13 cellular contexts compared by ENCODE assay signal in the genomic region with DNA sequence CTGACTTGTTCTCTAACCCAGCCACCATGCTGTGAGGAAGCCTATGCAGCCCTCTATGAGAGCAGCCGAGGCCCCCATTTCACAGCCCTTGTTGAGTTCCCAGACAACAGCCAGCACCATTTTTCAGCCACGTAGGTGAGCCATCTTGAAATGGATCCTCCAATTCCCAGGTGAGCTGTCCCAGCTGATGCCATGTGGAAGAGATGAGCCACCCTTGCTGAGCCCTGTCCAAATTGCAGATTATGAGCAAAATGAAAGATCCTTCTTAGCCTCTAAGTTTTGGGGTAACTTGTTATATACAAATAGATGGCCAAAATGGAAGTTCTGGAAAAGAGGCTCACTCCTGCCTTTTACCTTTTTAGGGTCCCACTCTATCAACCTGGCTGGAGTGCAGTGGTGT.
A peak's percentile ranks its signal among the peaks of the same experiment; 100 is the strongest.
DNase-seq lines count a peak whose midpoint lies in the region; ATAC-seq and TF ChIP-seq lines count a peak whose summit lies in the region.
"Had no signal": no experiment of that assay in that cellular context is flagged by ENCODE, and none has a peak within 500 bp of the region (broad histone marks: within the 10 kb centered on the region; RNA-seq: fewer than 3 reads in every experiment).

No MANE protein-coding gene starts in this region.

- H3K4me1 ChIP-seq in BLaER1 (peaks cover 60% of the 10 kb centered on the region), HEK293 (ENCODE audit: control insufficient read depth, insufficient read depth, low read length) (no peaks in the 10 kb centered on the region; the same call in 1 of the 2 replicates)
- H3K4me1 ChIP-seq: HAP-1 had no signal

- TF ChIP-seq CTCF in HEK293 (tag by site-specific recombination; IDR thresholded peaks at IDR 0.05) (no peak), nephron (IDR thresholded peaks at IDR 0.05; ENCODE audit: unreplicated experiment in 3 of 3) (no peak)

- 0 out of 2 replicates have a peak, but pooled peaks cover 5% of the 10 kb centered on the region for H3K36me3 ChIP-seq in BLaER1
- no peaks in the 10 kb centered on the region for H3K36me3 ChIP-seq in HEK293 (ENCODE audit: control insufficient read depth in 2 of 2, insufficient read depth in 1 of 2, low read length in 2 of 2)
- H3K36me3 ChIP-seq: HAP-1 had no signal

- H3K9me3 ChIP-seq in BLaER1 (peaks cover 17% of the 10 kb centered on the region), HEK293 (ENCODE audit: control insufficient read depth, insufficient read depth, low read depth, low read length) (no peaks in the 10 kb centered on the region; the same call in 1 of the 2 replicates)
- H3K9me3 ChIP-seq: HAP-1 had no signal

- peaks cover 29% of the 10 kb centered on the region for H3K4me1 Mint-ChIP-seq in nephron
- H3K4me1 Mint-ChIP-seq: CD4-positive, alpha-beta memory T cell had no signal

- CTCF ChIA-PET in HEK293 (lab: Yijun Ruan, JAX), result interaction anchor here (1.2 kb wide), 1 partner anchor 85 kb away, joined by 10 read pairs; no protein-coding TSS in a partner anchor

- POLR2A ChIA-PET in HEK293 (lab: Yijun Ruan, JAX), result no interaction called here

- H3K36me3 Mint-ChIP-seq in nephron (ENCODE audit: low read depth), result no peaks in the 10 kb centered on the region

- no peaks in the 10 kb centered on the region for H4K20me1 ChIP-seq in BLaER1

- no peak overlapping the region for H3K4me3 Mint-ChIP-seq in nephron
- H3K4me3 Mint-ChIP-seq: CD14-positive monocyte; CD4-positive, alpha-beta memory T cell had no signal

- H3K9ac ChIP-seq in BLaER1, result no peak overlapping the region

- H3K4me2 ChIP-seq in BLaER1, result peak overlapping the region; percentile 89; the same call in 1 of the 2 replicates

- no peak for DNase-seq in NCI-H345 (lab: John Stamatoyannopoulos, UW)
- DNase-seq in NCI-H2081 (lab: John Stamatoyannopoulos, UW), result no peak
- DNase-seq: AML-193; CD4-positive, alpha-beta memory T cell; DMS153; DMS79; GDM1 had no signal

- H3K4me3 ChIP-seq in BLaER1, result no peak overlapping the region; the same call in 1 of the 2 replicates
- no peak overlapping the region for H3K4me3 ChIP-seq in HEK293 (ENCODE audit: low read depth, low read length)
- H3K4me3 ChIP-seq: HAP-1 had no signal

- no peaks in the 10 kb centered on the region for H3K27me3 ChIP-seq in BLaER1

- peaks cover 16% of the 10 kb centered on the region for H3K9me3 Mint-ChIP-seq in nephron

- no peak overlapping the region for H3K27ac ChIP-seq in BLaER1
- H3K27ac ChIP-seq in HEK293 (ENCODE audit: extremely low read depth, low read depth, low read length), result no peak overlapping the region

- no peak for ATAC-seq in GM21367 (IDR thresholded peaks at IDR 0.05; ENCODE audit: unreplicated experiment)

- peaks cover 7% of the 10 kb centered on the region for H3K27me3 Mint-ChIP-seq in nephron (ENCODE audit: low read depth)

- H3K27ac Mint-ChIP-seq in nephron, result peak overlapping the region; percentile 93 to 98 (median 98)
- H3K27ac Mint-ChIP-seq: CD14-positive monocyte; CD4-positive, alpha-beta memory T cell had no signal

TF ChIP-seq in HEK293, 187 proteins besides CTCF, POLR2A, EP300 and RAD21:
- no peak for TF ChIP-seq ZNF394 (tag by site-specific recombination; IDR thresholded peaks at IDR 0.05; ENCODE audit: borderline replicate concordance)
- TF ChIP-seq, protein P1, sequence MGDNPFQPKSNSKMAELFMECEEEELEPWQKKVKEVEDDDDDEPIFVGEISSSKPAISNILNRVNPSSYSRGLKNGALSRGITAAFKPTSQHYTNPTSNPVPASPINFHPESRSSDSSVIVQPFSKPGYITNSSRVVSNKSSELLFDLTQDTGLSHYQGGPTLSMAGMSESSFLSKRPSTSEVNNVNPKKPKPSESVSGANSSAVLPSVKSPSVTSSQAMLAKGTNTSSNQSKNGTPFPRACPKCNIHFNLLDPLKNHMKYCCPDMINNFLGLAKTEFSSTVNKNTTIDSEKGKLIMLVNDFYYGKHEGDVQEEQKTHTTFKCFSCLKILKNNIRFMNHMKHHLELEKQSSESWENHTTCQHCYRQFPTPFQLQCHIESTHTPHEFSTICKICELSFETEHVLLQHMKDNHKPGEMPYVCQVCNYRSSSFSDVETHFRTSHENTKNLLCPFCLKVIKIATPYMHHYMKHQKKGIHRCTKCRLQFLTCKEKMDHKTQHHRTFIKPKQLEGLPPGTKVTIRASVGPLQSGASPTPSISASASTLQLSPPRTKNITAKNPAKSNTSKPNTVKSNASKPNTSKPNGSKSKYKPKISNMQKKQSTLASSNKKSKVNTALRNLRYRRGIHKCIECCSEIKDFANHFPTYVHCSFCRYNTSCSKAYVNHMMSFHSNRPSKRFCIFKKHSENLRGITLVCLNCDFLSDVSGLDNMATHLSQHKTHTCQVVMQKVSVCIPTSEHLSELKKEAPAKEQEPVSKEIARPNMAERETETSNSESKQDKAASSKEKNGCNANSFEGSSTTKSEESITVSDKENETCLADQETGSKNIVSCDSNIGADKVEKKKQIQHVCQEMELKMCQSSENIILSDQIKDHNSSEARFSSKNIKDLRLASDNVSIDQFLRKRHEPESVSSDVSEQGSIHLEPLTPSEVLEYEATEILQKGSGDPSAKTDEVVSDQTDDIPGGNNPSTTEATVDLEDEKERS (tag by site-specific recombination; IDR thresholded peaks at IDR 0.05), result 0 out of 2 replicates have a peak, but pooled peaks have one; percentile 35
- peak; percentile 96 for TF ChIP-seq TRIM28 (IDR thresholded peaks at IDR 0.05; ENCODE audit: borderline replicate concordance, low read length)
- TF ChIP-seq ZNF830 (tag by site-specific recombination; IDR thresholded peaks at IDR 0.05; ENCODE audit: low read depth), result no peak
- TF ChIP-seq, protein P2, sequence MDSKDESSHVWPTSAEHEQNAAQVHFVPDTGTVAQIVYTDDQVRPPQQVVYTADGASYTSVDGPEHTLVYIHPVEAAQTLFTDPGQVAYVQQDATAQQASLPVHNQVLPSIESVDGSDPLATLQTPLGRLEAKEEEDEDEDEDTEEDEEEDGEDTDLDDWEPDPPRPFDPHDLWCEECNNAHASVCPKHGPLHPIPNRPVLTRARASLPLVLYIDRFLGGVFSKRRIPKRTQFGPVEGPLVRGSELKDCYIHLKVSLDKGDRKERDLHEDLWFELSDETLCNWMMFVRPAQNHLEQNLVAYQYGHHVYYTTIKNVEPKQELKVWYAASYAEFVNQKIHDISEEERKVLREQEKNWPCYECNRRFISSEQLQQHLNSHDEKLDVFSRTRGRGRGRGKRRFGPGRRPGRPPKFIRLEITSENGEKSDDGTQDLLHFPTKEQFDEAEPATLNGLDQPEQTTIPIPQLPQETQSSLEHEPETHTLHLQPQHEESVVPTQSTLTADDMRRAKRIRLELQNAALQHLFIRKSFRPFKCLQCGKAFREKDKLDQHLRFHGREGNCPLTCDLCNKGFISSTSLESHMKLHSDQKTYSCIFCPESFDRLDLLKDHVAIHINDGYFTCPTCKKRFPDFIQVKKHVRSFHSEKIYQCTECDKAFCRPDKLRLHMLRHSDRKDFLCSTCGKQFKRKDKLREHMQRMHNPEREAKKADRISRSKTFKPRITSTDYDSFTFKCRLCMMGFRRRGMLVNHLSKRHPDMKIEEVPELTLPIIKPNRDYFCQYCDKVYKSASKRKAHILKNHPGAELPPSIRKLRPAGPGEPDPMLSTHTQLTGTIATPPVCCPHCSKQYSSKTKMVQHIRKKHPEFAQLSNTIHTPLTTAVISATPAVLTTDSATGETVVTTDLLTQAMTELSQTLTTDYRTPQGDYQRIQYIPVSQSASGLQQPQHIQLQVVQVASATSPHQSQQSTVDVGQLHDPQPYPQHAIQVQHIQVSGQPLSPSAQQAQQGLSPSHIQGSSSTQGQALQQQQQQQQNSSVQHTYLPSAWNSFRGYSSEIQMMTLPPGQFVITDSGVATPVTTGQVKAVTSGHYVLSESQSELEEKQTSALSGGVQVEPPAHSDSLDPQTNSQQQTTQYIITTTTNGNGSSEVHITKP (tag by site-specific recombination; IDR thresholded peaks at IDR 0.05), result no peak
- no peak for TF ChIP-seq FEZF1 (tag by site-specific recombination; IDR thresholded peaks at IDR 0.05)
- no peak for TF ChIP-seq ZBTB20 (tag by site-specific recombination; IDR thresholded peaks at IDR 0.05)
- peak; percentile 91 for TF ChIP-seq SETDB1 (IDR thresholded peaks at IDR 0.05; ENCODE audit: insufficient read length, low read length)
- TF ChIP-seq ZNF350 (tag by site-specific recombination; IDR thresholded peaks at IDR 0.05), result peak; percentile 66; the same call in 1 of the 2 replicates
- TF ChIP-seq ZNF155 (tag by site-specific recombination; IDR thresholded peaks at IDR 0.05), result no peak
